Comparison of ENCODE assay signal across 8 cellular contexts in the genomic region with DNA sequence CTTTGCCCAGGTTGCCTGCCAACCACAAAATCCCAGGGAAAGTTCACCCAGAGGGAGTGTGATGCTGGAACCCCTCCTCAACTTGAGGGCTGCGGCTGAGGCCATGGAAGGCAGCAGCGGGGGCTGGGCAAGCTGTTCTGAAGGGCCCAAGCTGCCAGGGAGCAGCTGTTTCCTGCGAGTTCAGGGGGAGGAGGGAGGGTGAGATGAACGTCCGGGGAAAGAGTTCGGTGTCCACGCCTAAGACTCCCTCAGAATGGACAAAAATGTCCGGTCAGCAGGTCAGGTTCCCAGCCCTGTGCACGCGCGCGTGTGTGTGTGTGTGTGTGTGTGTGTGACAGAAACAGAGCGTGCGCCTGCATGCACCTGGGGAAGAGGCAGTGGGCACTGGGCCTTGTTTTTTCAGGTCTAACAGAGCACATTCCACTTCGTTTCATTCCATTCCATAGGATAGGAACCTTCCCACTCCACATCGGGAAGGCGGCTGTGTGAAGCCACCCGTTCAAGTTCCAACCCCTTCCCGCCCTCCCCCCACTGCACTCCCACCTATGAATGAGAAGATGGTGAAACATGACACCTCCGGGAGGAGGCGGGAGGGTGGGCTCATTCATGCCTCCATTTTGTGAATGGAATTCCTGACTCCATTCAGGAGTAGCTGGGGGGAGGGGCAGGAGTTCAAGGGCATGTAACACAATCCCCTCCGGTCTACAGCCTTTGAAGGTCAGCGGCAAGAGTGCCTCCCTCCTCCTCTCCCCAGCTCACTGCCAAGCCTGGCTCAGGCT. TPM values are rescaled to one million over a fixed set of nuclear protein-coding genes. Genes with fewer than 3 reads are reported as not detected.
DNase-seq lines count a peak whose midpoint lies in the region; ATAC-seq and TF ChIP-seq lines count a peak whose summit lies in the region.

No MANE protein-coding gene starts in this region.

- H3K36me3 Mint-ChIP-seq in endodermal cell (ENCODE audit: low read depth) = peaks cover 39% of the 10 kb centered on the region
- H3K36me3 Mint-ChIP-seq in mesothelial cell of epicardium = no peaks in the 10 kb centered on the region
- H3K36me3 Mint-ChIP-seq in activated T-helper 2 cell treated with anti-CD3 and anti-CD28 coated beads, Interferon-gamma antibody, Interleukin-2, Interleukin-4, amounts not matched to agents 10 μg/mL and 5 μg/mL and 100 μg/mL, durations not matched to agents 14 hours and 24 hours and 36 hours (ENCODE audit: low read depth) = peaks cover 7% of the 10 kb centered on the region

- peaks cover 43% of the 10 kb centered on the region for H3K4me1 Mint-ChIP-seq in endodermal cell
- peaks cover 19% of the 10 kb centered on the region for H3K4me1 Mint-ChIP-seq in mesothelial cell of epicardium
- no peaks in the 10 kb centered on the region for H3K4me1 Mint-ChIP-seq in activated T-helper 2 cell treated with anti-CD3 and anti-CD28 coated beads, Interferon-gamma antibody, Interleukin-2, Interleukin-4, amounts not matched to agents 10 μg/mL and 5 μg/mL and 100 μg/mL, durations not matched to agents 14 hours and 24 hours and 36 hours (ENCODE audit: low read depth)

- H3K36me3 ChIP-seq in endodermal cell (ENCODE audit: control insufficient read depth, insufficient read depth, low read length) = peaks cover 66% of the 10 kb centered on the region

- peaks cover 26% of the 10 kb centered on the region for H3K4me1 ChIP-seq in endodermal cell (ENCODE audit: control insufficient read depth, insufficient read depth, low read length)

- H3K27ac Mint-ChIP-seq in endodermal cell (peak overlapping the region; percentile 98), mesothelial cell of epicardium (peak overlapping the region; percentile 85)
- no peak overlapping the region for H3K27ac Mint-ChIP-seq in activated T-helper 2 cell treated with anti-CD3 and anti-CD28 coated beads, Interferon-gamma antibody, Interleukin-2, Interleukin-4, amounts not matched to agents 10 μg/mL and 5 μg/mL and 100 μg/mL, durations not matched to agents 14 hours and 24 hours and 36 hours

- peak overlapping the region; percentile 84 for H3K9ac ChIP-seq in endodermal cell (ENCODE audit: extremely low read depth, low read length, poor library complexity, severe bottlenecking)

- TF ChIP-seq CTCF in endodermal cell (conservative IDR thresholded peaks at IDR 0.05) = no peak
- TF ChIP-seq CTCF in mesothelial cell of epicardium (IDR thresholded peaks at IDR 0.05; ENCODE audit: unreplicated experiment) = no peak

- DNase-seq in DMS79 treated with DMSO at 0.1 percent for 48 hours (lab: John Stamatoyannopoulos, UW) = peak; percentile 92
- peak; percentile 62 for DNase-seq in NCI-H345 (lab: John Stamatoyannopoulos, UW)
- peak; percentile 100 for DNase-seq in endodermal cell
- peak; percentile 79 for DNase-seq in mesothelial cell of epicardium (ENCODE audit: low spot score in 2 of 2, unreplicated experiment in 2 of 2)
- no peak for DNase-seq in NCI-H446 treated with DMSO at 0.1 percent for 48 hours (lab: John Stamatoyannopoulos, UW)
- DNase-seq in activated T-helper 2 cell treated with anti-CD3 and anti-CD28 coated beads, Interferon-gamma antibody, Interleukin-2, Interleukin-4, amounts not matched to agents 10 μg/mL and 5 μg/mL and 100 μg/mL, durations not matched to agents 14 hours and 24 hours and 36 hours (ENCODE audit: low spot score) = no peak
- no peak for DNase-seq in NK-92 (lab: John Stamatoyannopoulos, UW; ENCODE audit: unreplicated experiment)

- intact Hi-C loops in activated T-helper 2 cell treated with anti-CD3 and anti-CD28 coated beads, Interferon-gamma antibody, Interleukin-2, Interleukin-4, amounts not matched to agents 10 μg/mL and 5 μg/mL and 100 μg/mL, durations not matched to agents 14 hours and 24 hours and 36 hours (cut with micrococcal nuclease) = no loop called here

- H3K4me3 Mint-ChIP-seq in endodermal cell (peak overlapping the region; percentile 53), mesothelial cell of epicardium (peak overlapping the region; percentile 48)
- no peak overlapping the region for H3K4me3 Mint-ChIP-seq in activated T-helper 2 cell treated with anti-CD3 and anti-CD28 coated beads, Interferon-gamma antibody, Interleukin-2, Interleukin-4, amounts not matched to agents 10 μg/mL and 5 μg/mL and 100 μg/mL, durations not matched to agents 14 hours and 24 hours and 36 hours (ENCODE audit: low read depth)

- ATAC-seq in HG02623 (IDR thresholded peaks at IDR 0.05; ENCODE audit: unreplicated experiment) = no peak

- H3K9me3 ChIP-seq in endodermal cell (ENCODE audit: control insufficient read depth, low read length) = no peaks in the 10 kb centered on the region

- 5 to 12% methylated on average over 4 to 23 of the region's 23 CpGs for WGBS in endodermal cell (ENCODE audit: insufficient coverage in 1 of 2, insufficient read length in 1 of 2), 2 experiments

- peak overlapping the region; percentile 93 for H3K27ac ChIP-seq in endodermal cell (ENCODE audit: low read depth, low read length)

- H3K27me3 ChIP-seq in endodermal cell (ENCODE audit: control insufficient read depth, insufficient read depth, low read length, poor library complexity, severe bottlenecking) = no peaks in the 10 kb centered on the region

- H3K27me3 Mint-ChIP-seq in endodermal cell (ENCODE audit: insufficient read depth) (no peaks in the 10 kb centered on the region), mesothelial cell of epicardium (ENCODE audit: low read depth) (peaks cover 15% of the 10 kb centered on the region)
- H3K27me3 Mint-ChIP-seq in activated T-helper 2 cell treated with anti-CD3 and anti-CD28 coated beads, Interferon-gamma antibody, Interleukin-2, Interleukin-4, amounts not matched to agents 10 μg/mL and 5 μg/mL and 100 μg/mL, durations not matched to agents 14 hours and 24 hours and 36 hours (ENCODE audit: low read depth) = no peaks in the 10 kb centered on the region

- H3K9me3 Mint-ChIP-seq in endodermal cell (no peaks in the 10 kb centered on the region), mesothelial cell of epicardium (no peaks in the 10 kb centered on the region)
- H3K9me3 Mint-ChIP-seq in activated T-helper 2 cell treated with anti-CD3 and anti-CD28 coated beads, Interferon-gamma antibody, Interleukin-2, Interleukin-4, amounts not matched to agents 10 μg/mL and 5 μg/mL and 100 μg/mL, durations not matched to agents 14 hours and 24 hours and 36 hours = no peaks in the 10 kb centered on the region

- H3K4me3 ChIP-seq in endodermal cell (ENCODE audit: low read length) = peak overlapping the region; percentile 70

RNA-seq across cellular contexts. Expression of gene ETV4, which starts 15.6 kb away (rescaled TPM):
- total RNA-seq in endodermal cell = 10 to 100 TPM; 51.1 to 83.0 TPM
- 28.1 TPM for polyA plus RNA-seq in endodermal cell (2013, experiment 1 of 2)
- polyA plus RNA-seq in endodermal cell (2013, experiment 2 of 2) = 38.7 TPM
- total RNA-seq in mesothelial cell of epicardium = 4.4 to 5.6 TPM (median 5.4 TPM) in 3 replicates
- 11.0 and 12.8 TPM in 2 replicates for total RNA-seq in activated T-helper 2 cell treated with anti-CD3 and anti-CD28 coated beads, Interferon-gamma antibody, Interleukin-2, Interleukin-4, amounts not matched to agents 10 μg/mL and 5 μg/mL and 100 μg/mL, durations not matched to agents 14 hours and 24 hours and 36 hours

RNA-seq across cellular contexts. Expression of gene DHX8, which starts 46.7 kb away (rescaled TPM):
- total RNA-seq in endodermal cell (10 to 100 TPM; 53.3 to 57.1 TPM), mesothelial cell of epicardium (64.4 to 71.9 TPM (median 68.6 TPM) in 3 replicates)
- 33.7 TPM for polyA plus RNA-seq in endodermal cell (2013, experiment 1 of 2)
- polyA plus RNA-seq in endodermal cell (2013, experiment 2 of 2) = 32.4 TPM
- 53.2 and 56.8 TPM in 2 replicates for total RNA-seq in activated T-helper 2 cell treated with anti-CD3 and anti-CD28 coated beads, Interferon-gamma antibody, Interleukin-2, Interleukin-4, amounts not matched to agents 10 μg/mL and 5 μg/mL and 100 μg/mL, durations not matched to agents 14 hours and 24 hours and 36 hours

Comparison
In these comparisons a context has a peak if more than half of its experiments do, and no peak if none do; other contexts are left out.
1. DNase-seq: peak in DMS79 treated with DMSO at 0.1 percent for 48 hours (single experiment), NCI-H345 (single experiment), endodermal cell (single experiment) and mesothelial cell of epicardium (2 of 2); none in NCI-H446 treated with DMSO at 0.1 percent for 48 hours (single experiment), activated T-helper 2 cell treated with anti-CD3 and anti-CD28 coated beads, Interferon-gamma antibody, Interleukin-2, Interleukin-4, amounts not matched to agents 10 μg/mL and 5 μg/mL and 100 μg/mL, durations not matched to agents 14 hours and 24 hours and 36 hours (single experiment) and NK-92 (single experiment).